Comparison of ENCODE assay signal across 9 cellular contexts in genomic region chr12:65171073-65171472, GRCh38. TPM values are rescaled to one million over a fixed set of nuclear protein-coding genes. Genes with fewer than 3 reads are reported as not detected.
DNase-seq lines count a peak whose midpoint lies in the region; ATAC-seq and TF ChIP-seq lines count a peak whose summit lies in the region.
"Had no signal": no experiment of that assay in that cellular context is flagged by ENCODE, and none has a peak within 500 bp of the region (broad histone marks: within the 10 kb centered on the region; RNA-seq: fewer than 3 reads in every experiment).

No MANE protein-coding gene starts in this region.

- peak overlapping the region; percentile 91 for H3K4me3 ChIP-seq in iPS-18a (ENCODE audit: low read length)

- peaks cover 26% of the 10 kb centered on the region for H3K4me1 Mint-ChIP-seq in activated CD8-positive, alpha-beta T cell treated with anti-CD3 and anti-CD28 coated beads for 36 hours (ENCODE audit: low read depth)
- peaks cover 15% of the 10 kb centered on the region for H3K4me1 Mint-ChIP-seq in stimulated activated naive CD8-positive, alpha-beta T cell treated with anti-CD3 and anti-CD28 coated beads, Interleukin-15, amount 100 ng/mL, for 72 hours

- peak overlapping the region; percentile 93 for H3K4me3 Mint-ChIP-seq in activated CD8-positive, alpha-beta T cell treated with anti-CD3 and anti-CD28 coated beads for 36 hours
- peak overlapping the region; percentile 91 to 96 for H3K4me3 Mint-ChIP-seq in stimulated activated naive CD8-positive, alpha-beta T cell treated with anti-CD3 and anti-CD28 coated beads, Interleukin-15, amount 100 ng/mL, for 72 hours

- H3K27ac Mint-ChIP-seq in activated CD8-positive, alpha-beta T cell treated with anti-CD3 and anti-CD28 coated beads for 36 hours: peak overlapping the region; percentile 86
- H3K27ac Mint-ChIP-seq in stimulated activated naive CD8-positive, alpha-beta T cell treated with anti-CD3 and anti-CD28 coated beads, Interleukin-15, amount 100 ng/mL, for 72 hours: no peak overlapping the region

- DNase-seq in SHP77 treated with DMSO at 0.1 percent for 48 hours (lab: John Stamatoyannopoulos, UW): peak; percentile 5
- no peak for DNase-seq in SHP77 (lab: John Stamatoyannopoulos, UW)
- peak; percentile 33 for DNase-seq in activated CD8-positive, alpha-beta T cell treated with anti-CD3 and anti-CD28 coated beads for 36 hours
- peak in 1 of 2 donors; percentile 23 for DNase-seq in stimulated activated naive CD8-positive, alpha-beta T cell treated with anti-CD3 and anti-CD28 coated beads, Interleukin-15, amount 100 ng/mL, for 72 hours
- DNase-seq in NCI-H2171 treated with DMSO at 0.1 percent for 48 hours (lab: John Stamatoyannopoulos, UW): no peak
- DNase-seq in activated gamma-delta T cell (lab: John Stamatoyannopoulos, UW): no peak
- DNase-seq in globus pallidus (ENCODE audit: low spot score): no peak
- DNase-seq: NCI-H2107 had no signal

- H3K9me3 ChIP-seq in iPS-18a (ENCODE audit: control insufficient read depth, low read depth, low read length): no peaks in the 10 kb centered on the region

- peaks cover 22% of the 10 kb centered on the region for H3K36me3 Mint-ChIP-seq in activated CD8-positive, alpha-beta T cell treated with anti-CD3 and anti-CD28 coated beads for 36 hours (ENCODE audit: low read depth)

- POLR2A ChIA-PET in activated CD8-positive, alpha-beta T cell treated with anti-CD3 and anti-CD28 coated beads for 36 hours (lab: Charles Lee): interaction anchor here (1.1 kb wide), 1 partner anchor 960 kb away, joined by 3 read pairs; no protein-coding TSS in a partner anchor

- intact Hi-C loops in activated CD8-positive, alpha-beta T cell treated with anti-CD3 and anti-CD28 coated beads for 36 hours (cut with micrococcal nuclease): loop anchor here (2.0 kb wide), 1 partner anchor 62 kb away; no protein-coding TSS in a partner anchor

- H3K27me3 Mint-ChIP-seq in activated CD8-positive, alpha-beta T cell treated with anti-CD3 and anti-CD28 coated beads for 36 hours: no peaks in the 10 kb centered on the region
- H3K27me3 Mint-ChIP-seq in stimulated activated naive CD8-positive, alpha-beta T cell treated with anti-CD3 and anti-CD28 coated beads, Interleukin-15, amount 100 ng/mL, for 72 hours: no peaks in the 10 kb centered on the region

- peaks cover 16% of the 10 kb centered on the region for H3K4me1 ChIP-seq in iPS-18a (ENCODE audit: control insufficient read depth, low read depth, low read length)

- H3K9me3 Mint-ChIP-seq in activated CD8-positive, alpha-beta T cell treated with anti-CD3 and anti-CD28 coated beads for 36 hours: no peaks in the 10 kb centered on the region
- H3K9me3 Mint-ChIP-seq in stimulated activated naive CD8-positive, alpha-beta T cell treated with anti-CD3 and anti-CD28 coated beads, Interleukin-15, amount 100 ng/mL, for 72 hours: no peaks in the 10 kb centered on the region

- H3K36me3 ChIP-seq in iPS-18a (ENCODE audit: control insufficient read depth, low read depth, low read length): peaks cover 6% of the 10 kb centered on the region

- no peak overlapping the region for H3K27ac ChIP-seq in iPS-18a (ENCODE audit: low read length)

- no peak for TF ChIP-seq CTCF in activated CD8-positive, alpha-beta T cell treated with anti-CD3 and anti-CD28 coated beads for 36 hours (IDR thresholded peaks at IDR 0.05)

- ATAC-seq in activated CD8-positive, alpha-beta T cell treated with anti-CD3 and anti-CD28 coated beads for 36 hours: no peak
- ATAC-seq in stimulated activated naive CD8-positive, alpha-beta T cell treated with anti-CD3 and anti-CD28 coated beads, Interleukin-15, amount 100 ng/mL, for 72 hours: no peak

- peaks cover 9% of the 10 kb centered on the region for H3K27me3 ChIP-seq in iPS-18a (ENCODE audit: control insufficient read depth, insufficient read depth, low read length)

- CTCF ChIA-PET in activated CD8-positive, alpha-beta T cell treated with anti-CD3 and anti-CD28 coated beads for 36 hours (lab: Charles Lee): interaction anchor here (0.8 to 1.2 kb wide), 2 partner anchors 15 to 24 kb away, joined by 3 to 6 read pairs; no protein-coding TSS in a partner anchor

- peak overlapping the region; percentile 81 for H3K9ac ChIP-seq in iPS-18a (ENCODE audit: low read length)

RNA-seq across cellular contexts. Expression of gene LEMD3, which starts 1.7 kb away (rescaled TPM):
- 10 to 100 TPM; 19.5 to 23.2 TPM for total RNA-seq in activated CD8-positive, alpha-beta T cell treated with anti-CD3 and anti-CD28 coated beads for 36 hours

RNA-seq across cellular contexts. Expression of gene WIF1, which starts 50.0 kb away (rescaled TPM):
- not detected for total RNA-seq in activated CD8-positive, alpha-beta T cell treated with anti-CD3 and anti-CD28 coated beads for 36 hours

Comparison
In these comparisons a context has a peak if more than half of its experiments do, and no peak if none do; other contexts are left out.
1. DNase-seq: peak in SHP77 treated with DMSO at 0.1 percent for 48 hours (single experiment) and activated CD8-positive, alpha-beta T cell treated with anti-CD3 and anti-CD28 coated beads for 36 hours (single experiment); none in SHP77 (0 of 2), NCI-H2171 treated with DMSO at 0.1 percent for 48 hours (single experiment), activated gamma-delta T cell (single experiment) and globus pallidus (single experiment).